In the genomic region with DNA sequence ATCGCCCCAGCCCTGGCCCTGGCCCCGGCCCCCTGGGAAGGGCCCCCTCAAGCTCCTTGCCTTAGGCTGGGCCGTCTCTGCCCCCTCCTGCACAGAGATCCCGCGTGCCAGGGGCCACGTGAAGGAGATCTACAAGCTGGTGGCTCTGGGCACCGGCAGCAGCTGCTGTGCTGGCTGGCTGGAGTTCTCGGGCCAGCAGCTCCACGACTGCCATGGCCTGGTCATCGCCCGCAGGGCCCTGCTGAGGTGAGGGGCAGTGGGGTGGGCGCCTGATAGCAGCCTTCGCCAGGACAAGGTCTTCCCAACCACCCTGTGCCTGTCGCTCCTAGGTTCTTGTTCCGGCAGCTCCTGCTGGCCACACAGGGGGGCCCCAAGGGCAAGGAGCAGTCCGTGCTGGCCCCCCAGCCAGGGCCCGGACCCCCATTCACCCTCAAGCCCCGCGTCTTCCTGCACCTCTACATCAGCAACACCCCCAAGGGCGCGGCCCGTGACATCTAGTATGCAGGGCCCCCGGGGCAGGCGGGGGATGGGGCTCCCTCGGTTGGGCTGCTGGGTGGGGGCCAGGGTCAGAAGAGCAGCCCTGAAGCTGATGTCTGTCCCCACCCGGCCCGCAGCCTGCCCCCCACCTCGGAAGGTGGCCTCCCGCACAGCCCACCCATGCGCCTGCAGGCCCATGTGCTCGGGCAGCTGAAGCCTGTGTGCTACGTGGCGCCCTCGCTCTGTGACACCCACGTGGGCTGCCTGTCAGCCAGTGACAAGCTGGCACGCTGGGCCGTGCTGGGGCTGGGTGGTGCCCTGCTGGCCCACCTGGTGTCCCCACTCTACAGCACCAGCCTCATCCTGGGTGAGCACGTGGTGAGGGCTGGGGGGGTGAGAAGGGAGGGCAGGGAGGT, we compare ENCODE assay signal across 13 cellular contexts. TPM values are rescaled to one million over a fixed set of nuclear protein-coding genes. Genes with fewer than 3 reads are reported as not detected.
DNase-seq lines count a peak whose midpoint lies in the region; FAIRE-seq and TF ChIP-seq lines count a peak whose summit lies in the region.
"Had no signal": no experiment of that assay in that cellular context is flagged by ENCODE, and none has a peak within 500 bp of the region (broad histone marks: within the 10 kb centered on the region; RNA-seq: fewer than 3 reads in every experiment).

No MANE protein-coding gene starts in this region.

- intact Hi-C loops in kidney (cut with DNase I), result no loop called here
- intact Hi-C loops in uterus (cut with DNase I; ENCODE audit: low total_unique reads), result no loop called here
- intact Hi-C loops in cardiac septum (cut with DNase I), result no loop called here

- TF ChIP-seq CTCF in kidney (IDR thresholded peaks at IDR 0.05; ENCODE audit: borderline replicate concordance, extremely low read depth, insufficient read depth), result no peak
- TF ChIP-seq CTCF in uterus (IDR thresholded peaks at IDR 0.05), result no peak

- H3K9ac ChIP-seq in BLaER1 (peak overlapping the region; percentile 55), NT2/D1 (ENCODE audit: insufficient read length, low read depth) (peak overlapping the region; percentile 44), kidney (ENCODE audit: low read length in 2 of 2) (no peak overlapping the region)

- H3K27ac ChIP-seq in BLaER1 (peak overlapping the region; percentile 70), kidney (ENCODE audit: low read depth in 2 of 2, low read length in 2 of 2) (no peak overlapping the region), uterus (no peak overlapping the region)
- H3K27ac ChIP-seq: A549 had no signal

- H3K9me3 ChIP-seq in BLaER1, result no peaks in the 10 kb centered on the region
- H3K9me3 ChIP-seq in NT2/D1 (ENCODE audit: insufficient read depth, low read length), result no peaks in the 10 kb centered on the region
- H3K9me3 ChIP-seq in kidney (ENCODE audit: control insufficient read depth in 1 of 2, low read length in 2 of 2), result no peaks in the 10 kb centered on the region
- no peaks in the 10 kb centered on the region for H3K9me3 ChIP-seq in uterus
- H3K9me3 ChIP-seq: A549, MG63 had no signal

- no peak for DNase-seq in NT2/D1 (ENCODE audit: low read depth, low spot score)
- DNase-seq in kidney, result peak; percentile 74
- DNase-seq in kidney glomerular epithelial cell (lab: John Stamatoyannopoulos, UW), result no peak
- DNase-seq in uterus, result no peak
- no peak for DNase-seq in cardiac septum (ENCODE audit: low spot score)
- DNase-seq: COR-L47, H9, MG63, NCI-H2081 treated with DMSO at 0.1 percent for 48 hours, NCI-H510A, NCI-H774 had no signal

- no peaks in the 10 kb centered on the region for H4K20me1 ChIP-seq in BLaER1

- peak overlapping the region; percentile 52 for H3K4me3 ChIP-seq in BLaER1
- H3K4me3 ChIP-seq in NT2/D1 (ENCODE audit: insufficient read length, low read depth), result no peak overlapping the region
- H3K4me3 ChIP-seq in kidney (ENCODE audit: low read length in 2 of 2), result no peak overlapping the region
- H3K4me3 ChIP-seq in uterus, result no peak overlapping the region
- H3K4me3 ChIP-seq: A549, MG63 had no signal

- H3K27me3 ChIP-seq in BLaER1 (no peaks in the 10 kb centered on the region), NT2/D1 (ENCODE audit: insufficient read depth, insufficient read length) (no peaks in the 10 kb centered on the region), uterus (no peaks in the 10 kb centered on the region)
- H3K27me3 ChIP-seq: MG63 had no signal

- FAIRE-seq in kidney (lab: Jason Lieb, UNC), result no peak
- FAIRE-seq: A549 had no signal

- no peaks in the 10 kb centered on the region for H3K36me3 ChIP-seq in BLaER1
- no peaks in the 10 kb centered on the region for H3K36me3 ChIP-seq in NT2/D1 (ENCODE audit: insufficient read depth, insufficient read length, low read length)
- H3K36me3 ChIP-seq in kidney (ENCODE audit: control insufficient read depth in 1 of 2, insufficient read depth in 2 of 2, low read length in 2 of 2), result no peaks in the 10 kb centered on the region
- H3K36me3 ChIP-seq in uterus, result no peaks in the 10 kb centered on the region
- H3K36me3 ChIP-seq: MG63 had no signal

- peak overlapping the region; percentile 95 for H3K4me2 ChIP-seq in BLaER1
- H3K4me2 ChIP-seq: A549 had no signal

- no peak for TF ChIP-seq POLR2A in uterus (IDR thresholded peaks at IDR 0.05)

- H3K4me1 ChIP-seq in BLaER1 (peaks cover 72% of the 10 kb centered on the region), NT2/D1 (ENCODE audit: insufficient read depth, insufficient read length) (peaks cover 26% of the 10 kb centered on the region), kidney (ENCODE audit: control insufficient read depth in 1 of 2, insufficient read depth in 1 of 2, low read depth in 1 of 2, low read length in 2 of 2) (no peaks in the 10 kb centered on the region), uterus (no peaks in the 10 kb centered on the region)
- H3K4me1 ChIP-seq: A549 had no signal

RNA-seq across cellular contexts. Expression of a gene that starts 4.5 kb away (rescaled TPM):
- total RNA-seq in kidney (0.72 TPM), uterus (1 to 10 TPM in 1 of 4 donors, under 1 TPM in 2, not detected in 1; 0.21 to 1.0 (median 0.88) TPM), cardiac septum (0.24 TPM)
- 0.80 TPM for polyA plus RNA-seq in kidney (ENCODE audit: insufficient read depth, low read depth, low replicate concordance)
- polyA plus RNA-seq: A549 had no signal

RNA-seq across cellular contexts. Expression of a gene that starts 8.6 kb away (rescaled TPM):
- total RNA-seq in kidney (64.7 TPM), uterus (100 to 1,000 TPM in 2 of 4 donors, 10 to 100 TPM in 2; 36.7 to 210 (median 76.3) TPM), cardiac septum (20.9 TPM)
- polyA plus RNA-seq in kidney (ENCODE audit: insufficient read depth, low read depth, low replicate concordance), result 24.7 TPM

RNA-seq across cellular contexts. Expression of a gene that starts 44.4 kb away (rescaled TPM):
- total RNA-seq in kidney, result not detected
- not detected for polyA plus RNA-seq in kidney (ENCODE audit: insufficient read depth, low read depth, low replicate concordance)
- total RNA-seq in uterus, result not detected
- not detected for total RNA-seq in cardiac septum
- total RNA-seq: H9 had no signal
- polyA plus RNA-seq: A549 had no signal

RNA-seq across cellular contexts. Expression of a gene that starts 50.3 kb away (rescaled TPM):
- total RNA-seq in kidney (4.8 TPM), uterus (1 to 10 TPM in 3 of 4 donors, under 1 TPM in 1; 0.77 to 8.2 (median 2.7) TPM), cardiac septum (not detected)
- 2.4 TPM for polyA plus RNA-seq in kidney (ENCODE audit: insufficient read depth, low read depth, low replicate concordance)
- total RNA-seq: H9 had no signal

RNA-seq across cellular contexts. Expression of a gene that starts 50.5 kb away (rescaled TPM):
- 13.3 TPM for total RNA-seq in kidney
- polyA plus RNA-seq in kidney (ENCODE audit: insufficient read depth, low read depth, low replicate concordance), result 12.1 TPM
- 10 to 100 TPM; 10.5 to 46.4 (median 22.3) TPM for total RNA-seq in uterus
- 17.4 TPM for total RNA-seq in cardiac septum

Comparison
In these comparisons a context has a peak if more than half of its experiments do, and no peak if none do; other contexts are left out.
1. H3K9ac ChIP-seq: peak in BLaER1 (single experiment) and NT2/D1 (single experiment); none in kidney (0 of 2).